In the genomic region with DNA sequence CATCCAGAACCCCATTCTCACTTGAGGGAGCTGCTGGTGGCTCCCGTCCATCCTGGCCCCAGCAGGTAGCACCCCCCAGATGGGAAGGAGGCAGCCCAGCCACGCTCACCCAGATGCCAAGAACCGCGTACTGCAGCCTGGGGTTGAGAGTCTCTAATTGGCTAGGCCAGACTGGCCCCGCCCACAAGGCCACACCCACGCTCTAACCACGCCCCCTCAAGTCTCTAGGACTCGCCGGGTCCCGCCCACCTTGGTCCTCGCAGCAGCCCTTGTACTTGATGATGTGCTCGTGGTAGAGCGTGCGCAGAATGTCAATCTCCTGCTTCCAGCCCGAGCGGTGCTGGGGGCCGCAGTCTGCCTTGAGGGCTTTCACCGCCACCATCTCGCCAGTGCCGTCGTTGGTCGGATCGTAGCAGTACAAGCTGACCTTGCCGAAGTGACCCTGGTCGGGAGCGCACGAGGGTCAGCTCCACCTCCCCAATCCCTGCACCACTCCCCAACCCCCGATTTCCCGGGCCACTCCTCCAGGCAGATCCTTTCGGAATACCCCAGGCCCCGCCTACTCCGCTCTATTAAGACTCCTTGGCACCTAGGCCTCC, we compare ENCODE assay signal across 1 cellular context.
TF ChIP-seq lines count a peak whose summit lies in the region.

No MANE protein-coding gene starts in this region.

TF ChIP-seq in GM12878, 131 proteins besides CTCF, POLR2A, EP300 and RAD21:
- TF ChIP-seq BACH1 (IDR thresholded peaks at IDR 0.05; ENCODE audit: borderline replicate concordance) (no peak), POLR2AphosphoS5 (IDR thresholded peaks at IDR 0.05; ENCODE audit: low read length) (0 out of 2 replicates have a peak, but pooled peaks have one; percentile 38)
